16 cellular contexts compared by ENCODE assay signal in the genomic region with DNA sequence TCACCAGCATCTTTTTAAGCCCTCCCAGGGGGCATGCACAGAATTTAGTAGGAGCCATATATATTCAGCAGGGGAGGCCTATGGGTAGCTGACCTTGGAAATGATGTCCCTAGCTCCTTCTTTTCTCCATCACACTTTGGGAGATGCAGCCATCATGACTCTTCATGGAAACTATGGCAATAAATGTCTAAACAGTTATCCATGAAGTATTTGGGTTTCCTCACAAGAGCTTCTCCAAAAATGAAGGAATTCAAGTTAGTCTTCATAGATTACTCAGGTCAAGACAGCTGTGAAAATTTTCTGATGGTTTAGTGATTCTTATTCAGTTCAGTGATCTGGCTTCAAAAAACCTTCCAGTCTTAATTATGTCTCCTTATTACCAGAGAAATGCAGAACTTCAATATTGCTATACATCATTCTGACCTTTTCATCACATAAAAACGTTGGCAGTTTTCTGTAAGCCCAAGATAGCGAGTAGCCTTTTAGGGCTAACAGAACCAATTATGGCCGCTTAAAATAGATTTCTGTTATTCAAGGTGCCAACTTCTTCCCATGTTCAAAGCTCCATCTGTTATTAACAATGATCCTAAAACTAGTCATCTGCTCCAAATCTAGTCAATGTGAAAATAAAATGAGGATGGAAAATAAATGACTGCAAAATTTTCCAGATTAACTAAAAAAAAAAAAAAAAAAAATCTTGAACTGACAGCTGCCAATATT. TPM values are rescaled to one million over a fixed set of nuclear protein-coding genes. Genes with fewer than 3 reads are reported as not detected.
"Had no signal": no experiment of that assay in that cellular context is flagged by ENCODE, and none has a peak within 500 bp of the region (broad histone marks: within the 10 kb centered on the region; RNA-seq: fewer than 3 reads in every experiment).

No MANE protein-coding gene starts in this region.

- H3K27me3 ChIP-seq: breast epithelium, suprapubic skin, transverse colon, vagina had no signal

- H3K4me3 ChIP-seq: breast epithelium, heart right ventricle, suprapubic skin, transverse colon, vagina had no signal

- H3K36me3 ChIP-seq: breast epithelium, heart right ventricle, suprapubic skin, transverse colon, vagina had no signal

- H3K4me1 ChIP-seq: breast epithelium, heart right ventricle, suprapubic skin, transverse colon, vagina had no signal

- ATAC-seq: activated CD4-positive, alpha-beta T cell treated with anti-CD3 and anti-CD28 coated beads for 36 hours; heart right ventricle; stimulated activated naive CD8-positive, alpha-beta T cell treated with anti-CD3 and anti-CD28 coated beads, Interleukin-15, amount 100 ng/mL, for 72 hours had no signal

- H3K27ac ChIP-seq: breast epithelium, heart right ventricle, suprapubic skin, transverse colon, vagina had no signal

- DNase-seq: activated CD4-positive, alpha-beta memory T cell treated with anti-CD3 and anti-CD28 coated beads, Interleukin-2, amount 10 ng/mL, durations not matched to agents 7 days and 5 days; activated CD4-positive, alpha-beta T cell treated with anti-CD3 and anti-CD28 coated beads for 36 hours; activated naive CD4-positive, alpha-beta T cell treated with anti-CD3 and anti-CD28 coated beads, Interleukin-2, amount 10 ng/mL, durations not matched to agents 7 days and 5 days; activated T-cell treated with anti-CD3 and anti-CD28 coated beads, Interleukin-2, amount 50 U/mL, for 24 hours; effector CD4-positive, alpha-beta T cell; heart right ventricle; immature natural killer cell; stimulated activated CD4-positive, alpha-beta T cell treated with anti-CD3 and anti-CD28 coated beads, Interleukin-2, amount 100 ng/mL, for 24 hours; stimulated activated naive CD8-positive, alpha-beta T cell treated with anti-CD3 and anti-CD28 coated beads, Interleukin-15, amount 100 ng/mL, for 72 hours; transverse colon had no signal

- H3K9me3 ChIP-seq: breast epithelium, heart right ventricle, suprapubic skin, transverse colon, vagina had no signal

RNA-seq across cellular contexts. Expression of gene TMEM156, which starts 52.5 kb away (rescaled TPM):
- total RNA-seq: neural crest cell, osteoblast, progenitor cell of endocrine pancreas, suprapubic skin, vagina had no signal
